In genomic region chr12:120080043-120080400, GRCh38 we compare ENCODE assay signal across 1 cellular context.
TF ChIP-seq lines count a peak whose summit lies in the region.

No MANE protein-coding gene starts in this region.

TF ChIP-seq in H1, 55 proteins besides CTCF, POLR2A, EP300 and RAD21:
- no peak for TF ChIP-seq TAF1 (IDR thresholded peaks at IDR 0.05; ENCODE audit: low read depth, low read length)
- TF ChIP-seq EZH2 (IDR thresholded peaks at IDR 0.05; ENCODE audit: low read depth, low read length, severe bottlenecking) = no peak
- TF ChIP-seq RXRA (IDR thresholded peaks at IDR 0.05; ENCODE audit: insufficient read depth, low read depth, low read length) = no peak
- no peak for TF ChIP-seq SIX5 (IDR thresholded peaks at IDR 0.05; ENCODE audit: low read depth, low read length)
- no peak for TF ChIP-seq GTF2F1 (IDR thresholded peaks at IDR 0.05; ENCODE audit: borderline replicate concordance, low read depth, low read length)
- no peak for TF ChIP-seq ZNF274 (IDR thresholded peaks at IDR 0.05; ENCODE audit: borderline replicate concordance, extremely low read depth, low read length)
- no peak for TF ChIP-seq SIRT6 (IDR thresholded peaks at IDR 0.05; ENCODE audit: low read length)
- TF ChIP-seq SIN3A (conservative IDR thresholded peaks at IDR 0.05 in 1 of 2, IDR thresholded peaks at IDR 0.05 in 1 of 2; ENCODE audit: low read depth in 1 of 2, low read length in 2 of 2) = no peak
TF ChIP-seq in H1: peak in this region for 0.
